8 cellular contexts compared by ENCODE assay signal in genomic region chr11:107928046-107928766, GRCh38. TPM values are rescaled to one million over a fixed set of nuclear protein-coding genes. Genes with fewer than 3 reads are reported as not detected.
DNase-seq lines count a peak whose midpoint lies in the region.

A gene with protein sequence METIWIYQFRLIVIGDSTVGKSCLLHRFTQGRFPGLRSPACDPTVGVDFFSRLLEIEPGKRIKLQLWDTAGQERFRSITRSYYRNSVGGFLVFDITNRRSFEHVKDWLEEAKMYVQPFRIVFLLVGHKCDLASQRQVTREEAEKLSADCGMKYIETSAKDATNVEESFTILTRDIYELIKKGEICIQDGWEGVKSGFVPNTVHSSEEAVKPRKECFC (plus strand): TSS chr11:107928448. CDS start chr11:107928569, 121 bp downstream.

- peak within 1 kb of the TSS; percentile 56 for H3K14ac ChIP-seq in neuronal stem cell (ENCODE audit: low read length)

- peak within 1 kb of the TSS; percentile 53 for H3K4ac ChIP-seq in neuronal stem cell (ENCODE audit: low read length)

- peak within 1 kb of the TSS; percentile 95 for H2AFZ ChIP-seq in neuronal stem cell (ENCODE audit: low read length)

- peak within 1 kb of the TSS; percentile 93 for H3K4me3 ChIP-seq in H7 (ENCODE audit: insufficient read depth, low read depth, low read length)
- H3K4me3 ChIP-seq in MG63 = peak within 1 kb of the TSS; percentile 47
- H3K4me3 ChIP-seq in neuronal stem cell (ENCODE audit: low read length in 2 of 2) = peak within 1 kb of the TSS; percentile 87
- H3K4me3 ChIP-seq in subcutaneous abdominal adipose tissue (ENCODE audit: low read depth in 1 of 5, low read length in 5 of 5) = peak within 1 kb of the TSS; percentile 45 to 66 (median 59)

- no peak within 1 kb of the TSS for H2AK5ac ChIP-seq in neuronal stem cell (ENCODE audit: low read depth, low read length)

- no peak within 1 kb of the TSS for H2BK120ac ChIP-seq in neuronal stem cell (ENCODE audit: low read depth, low read length)

- peak within 1 kb of the TSS; percentile 83 for H2BK5ac ChIP-seq in neuronal stem cell (ENCODE audit: low read length)

- H3K23ac ChIP-seq in neuronal stem cell (ENCODE audit: low read depth, low read length, poor library complexity) = peak within 1 kb of the TSS; percentile 55

- H3K36me3 ChIP-seq in H7 (replicated peaks; ENCODE audit: control insufficient read depth, insufficient read depth, low read length) = no peaks in the 10 kb centered on the region
- H3K36me3 ChIP-seq in MG63 = no peaks in the 10 kb centered on the region
- peaks cover 0 to 15% of the 10 kb centered on the region in 2 donors for H3K36me3 ChIP-seq in neuronal stem cell (replicated peaks in 1 of 2; ENCODE audit: control insufficient read depth in 2 of 2, insufficient read depth in 2 of 2, low read length in 2 of 2)
- no peaks in the 10 kb centered on the region for H3K36me3 ChIP-seq in subcutaneous abdominal adipose tissue (ENCODE audit: control insufficient read depth in 5 of 5, insufficient read depth in 5 of 5, low read length in 5 of 5)

- no peak within 1 kb of the TSS for H4K91ac ChIP-seq in neuronal stem cell (ENCODE audit: low read depth, low read length, poor library complexity)

- peak within 1 kb of the TSS; percentile 90 for H3K9ac ChIP-seq in neuronal stem cell (ENCODE audit: low read depth, low read length, poor library complexity)
- no peak within 1 kb of the TSS for H3K9ac ChIP-seq in subcutaneous abdominal adipose tissue (ENCODE audit: low read length in 5 of 5)

- H3K27ac ChIP-seq in neuronal stem cell (replicated peaks; ENCODE audit: low read length) (peak within 1 kb of the TSS; percentile 42), subcutaneous abdominal adipose tissue (ENCODE audit: low read depth, low read length) (no peak within 1 kb of the TSS)

- H3K4me2 ChIP-seq in neuronal stem cell (ENCODE audit: insufficient read depth, low read length, poor library complexity, severe bottlenecking) = peak within 1 kb of the TSS; percentile 97

- WGBS in neuronal stem cell (ENCODE audit: extremely low coverage in 2 of 2, insufficient read length in 2 of 2, insufficient replicate concordance in 1 of 2), 2 donors = no CpG with 5 or more reads among the region's 61 CpGs

- peak within 1 kb of the TSS; percentile 85 for H2BK15ac ChIP-seq in neuronal stem cell (ENCODE audit: low read length)

- peaks cover 0 to 4% of the 10 kb centered on the region in 2 donors for H3K4me1 ChIP-seq in neuronal stem cell (ENCODE audit: control insufficient read depth in 2 of 2, insufficient read depth in 1 of 2, low read depth in 1 of 2, low read length in 2 of 2)
- peaks cover 0 to 16% (median 8%) of the 10 kb centered on the region in 5 donors for H3K4me1 ChIP-seq in subcutaneous abdominal adipose tissue (ENCODE audit: control insufficient read depth in 5 of 5, insufficient read depth in 5 of 5, low read length in 5 of 5)

- H3K18ac ChIP-seq in neuronal stem cell (ENCODE audit: low read length) = peak within 1 kb of the TSS; percentile 95

- DNase-seq in EH (ENCODE audit: low read depth) (peak; percentile 83), H7 (peak; percentile 99), MG63 (peak; percentile 97), SIG-M5 (lab: John Stamatoyannopoulos, UW) (peak; percentile 30), germinal center (ENCODE audit: low spot score) (peak; percentile 96), neuronal stem cell (ENCODE audit: low spot score) (peak; percentile 95)
- DNase-seq in activated naive CD4-positive, alpha-beta T cell treated with Interleukin-2 at 50 U/mL for 16 hours = peak; percentile 69

- no peak within 1 kb of the TSS for H4K8ac ChIP-seq in neuronal stem cell (ENCODE audit: low read depth, low read length)

- H3K79me1 ChIP-seq in neuronal stem cell (ENCODE audit: low read depth, low read length) = no peaks in the 10 kb centered on the region

- H2BK12ac ChIP-seq in neuronal stem cell (ENCODE audit: low read length) = no peak within 1 kb of the TSS

- H3K9me3 ChIP-seq in MG63 (no peaks in the 10 kb centered on the region), neuronal stem cell (replicated peaks in 1 of 2; ENCODE audit: control insufficient read depth in 2 of 2, insufficient read depth in 1 of 2, low read depth in 1 of 2, low read length in 2 of 2) (no peaks in the 10 kb centered on the region), subcutaneous abdominal adipose tissue (ENCODE audit: control insufficient read depth in 5 of 5, low read length in 5 of 5) (no peaks in the 10 kb centered on the region)

- H3K27me3 ChIP-seq in H7 (ENCODE audit: control insufficient read depth, insufficient read depth, low read length) (no peaks in the 10 kb centered on the region), MG63 (peaks cover 5% of the 10 kb centered on the region), neuronal stem cell (ENCODE audit: control insufficient read depth in 3 of 3, insufficient read depth in 3 of 3, low read depth in 1 of 3, low read length in 3 of 3) (peaks cover 0 to 3% (median 0%) of the 10 kb centered on the region in 3 experiments), subcutaneous abdominal adipose tissue (ENCODE audit: control insufficient read depth in 5 of 5, insufficient read depth in 4 of 5, low read length in 5 of 5) (peaks cover 7 to 14% (median 9%) of the 10 kb centered on the region in 5 donors)

RNA-seq across cellular contexts. Expression of the gene that starts here (rescaled TPM):
- total RNA-seq in H7 (2014; rRNA removed; shearing (Covaris generic)) = 5.2 and 7.2 TPM in 2 replicates
- 0.13 and 0.35 TPM in 2 replicates for total RNA-seq in MG63 (2014; rRNA removed; shearing (Covaris generic); ENCODE audit: low replicate concordance)
- 2.9 TPM for polyA plus RNA-seq in neuronal stem cell (2013, experiment 1 of 2)
- 2.8 TPM for polyA plus RNA-seq in neuronal stem cell (2013, experiment 2 of 2)

Comparison
In these comparisons a context has a peak if more than half of its experiments do, and no peak if none do; other contexts are left out.
1. Peak in DNase-seq and H3K4me3 ChIP-seq in MG63; RNA of the gene not detected or under 1 TPM.
2. DNase-seq: peak in every context shown above with its lines; median percentile 99 in H7; 97 in MG63; 96 in germinal center; 95 in neuronal stem cell; 83 in EH; 69 in activated naive CD4-positive, alpha-beta T cell treated with Interleukin-2 at 50 U/mL for 16 hours; 30 in SIG-M5.